ENCODE assay signal across 1 cellular context in genomic region chr17:65557349-65558310, GRCh38.
TF ChIP-seq lines count a peak whose summit lies in the region.

No MANE protein-coding gene starts in this region.

TF ChIP-seq in HepG2, 621 proteins besides CTCF, POLR2A, EP300 and RAD21 (continued from another document and continues in another):
- TF ChIP-seq, protein P1, sequence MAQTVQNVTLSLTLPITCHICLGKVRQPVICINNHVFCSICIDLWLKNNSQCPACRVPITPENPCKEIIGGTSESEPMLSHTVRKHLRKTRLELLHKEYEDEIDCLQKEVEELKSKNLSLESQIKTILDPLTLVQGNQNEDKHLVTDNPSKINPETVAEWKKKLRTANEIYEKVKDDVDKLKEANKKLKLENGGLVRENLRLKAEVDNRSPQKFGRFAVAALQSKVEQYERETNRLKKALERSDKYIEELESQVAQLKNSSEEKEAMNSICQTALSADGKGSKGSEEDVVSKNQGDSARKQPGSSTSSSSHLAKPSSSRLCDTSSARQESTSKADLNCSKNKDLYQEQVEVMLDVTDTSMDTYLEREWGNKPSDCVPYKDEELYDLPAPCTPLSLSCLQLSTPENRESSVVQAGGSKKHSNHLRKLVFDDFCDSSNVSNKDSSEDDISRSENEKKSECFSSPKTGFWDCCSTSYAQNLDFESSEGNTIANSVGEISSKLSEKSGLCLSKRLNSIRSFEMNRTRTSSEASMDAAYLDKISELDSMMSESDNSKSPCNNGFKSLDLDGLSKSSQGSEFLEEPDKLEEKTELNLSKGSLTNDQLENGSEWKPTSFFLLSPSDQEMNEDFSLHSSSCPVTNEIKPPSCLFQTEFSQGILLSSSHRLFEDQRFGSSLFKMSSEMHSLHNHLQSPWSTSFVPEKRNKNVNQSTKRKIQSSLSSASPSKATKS (CRISPR knock-in tag; IDR thresholded peaks at IDR 0.05), result 0 out of 2 replicates have a peak, but pooled peaks have one; percentile 8
- TF ChIP-seq NR3C1 (CRISPR knock-in tag; IDR thresholded peaks at IDR 0.05) (no peak), ZNF530 (CRISPR knock-in tag; IDR thresholded peaks at IDR 0.05; ENCODE audit: low read depth) (no peak), ZNF792 (CRISPR knock-in tag; IDR thresholded peaks at IDR 0.05) (peak; percentile 88; the same call in 1 of the 2 replicates), ZSCAN29 (CRISPR knock-in tag; conservative IDR thresholded peaks at IDR 0.05) (no peak; the same call in 1 of the 2 replicates), MYPOP (CRISPR knock-in tag; IDR thresholded peaks at IDR 0.05) (peak; percentile 85; the same call in 1 of the 2 replicates), KLF9 (CRISPR knock-in tag; IDR thresholded peaks at IDR 0.05; ENCODE audit: low read depth) (no peak), SP1 (IDR thresholded peaks at IDR 0.05) (no peak), SP1 (CRISPR knock-in tag; IDR thresholded peaks at IDR 0.05) (no peak), RCOR2 (CRISPR knock-in tag; IDR thresholded peaks at IDR 0.05) (peak; percentile 76), BRF2 (CRISPR knock-in tag; IDR thresholded peaks at IDR 0.05) (peak; percentile 73; the same call in 1 of the 2 replicates), ZFAT (CRISPR knock-in tag; conservative IDR thresholded peaks at IDR 0.05) (no peak), BCL3 (CRISPR knock-in tag; IDR thresholded peaks at IDR 0.05) (peak; percentile 76), LRRFIP1 (CRISPR knock-in tag; conservative IDR thresholded peaks at IDR 0.05) (no peak), KLF15 (CRISPR knock-in tag; IDR thresholded peaks at IDR 0.05; ENCODE audit: borderline replicate concordance) (no peak), IKZF1 (IDR thresholded peaks at IDR 0.05) (no peak), ZNF224 (CRISPR knock-in tag; IDR thresholded peaks at IDR 0.05) (peak; percentile 80; the same call in 1 of the 2 replicates), ZNF121 (CRISPR knock-in tag; IDR thresholded peaks at IDR 0.05) (peak; percentile 10; the same call in 1 of the 2 replicates), MLX (CRISPR knock-in tag; IDR thresholded peaks at IDR 0.05) (peak; percentile 86), ZNF672 (CRISPR knock-in tag; IDR thresholded peaks at IDR 0.05) (no peak), TAF15 (IDR thresholded peaks at IDR 0.05; ENCODE audit: low read depth, low read length, poor library complexity, severe bottlenecking) (no peak), NR1H2 (CRISPR knock-in tag; IDR thresholded peaks at IDR 0.05; ENCODE audit: borderline replicate concordance, low read depth) (peak; percentile 50; the same call in 1 of the 2 replicates), ELF4 (CRISPR knock-in tag; IDR thresholded peaks at IDR 0.05; ENCODE audit: borderline replicate concordance) (peak; percentile 85), ZFP82 (CRISPR knock-in tag; IDR thresholded peaks at IDR 0.05; ENCODE audit: borderline replicate concordance) (0 out of 2 replicates have a peak, but pooled peaks have one; percentile 63), ZGPAT (CRISPR knock-in tag; IDR thresholded peaks at IDR 0.05) (peak; percentile 90; the same call in 1 of the 2 replicates), ZNF709 (CRISPR knock-in tag; IDR thresholded peaks at IDR 0.05) (no peak), ZNF777 (CRISPR knock-in tag; IDR thresholded peaks at IDR 0.05) (peak; percentile 41; the same call in 1 of the 2 replicates), ZNF878 (CRISPR knock-in tag; IDR thresholded peaks at IDR 0.05) (no peak; the same call in 1 of the 2 replicates), SMYD3 (CRISPR knock-in tag; IDR thresholded peaks at IDR 0.05) (peak; percentile 67; the same call in 1 of the 2 replicates), ZBED4 (CRISPR knock-in tag; IDR thresholded peaks at IDR 0.05; ENCODE audit: borderline replicate concordance) (peak; percentile 81)
- TF ChIP-seq, protein P2, sequence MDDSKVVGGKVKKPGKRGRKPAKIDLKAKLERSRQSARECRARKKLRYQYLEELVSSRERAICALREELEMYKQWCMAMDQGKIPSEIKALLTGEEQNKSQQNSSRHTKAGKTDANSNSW (CRISPR knock-in tag; IDR thresholded peaks at IDR 0.05; ENCODE audit: borderline replicate concordance), result no peak
- TF ChIP-seq, protein P3, sequence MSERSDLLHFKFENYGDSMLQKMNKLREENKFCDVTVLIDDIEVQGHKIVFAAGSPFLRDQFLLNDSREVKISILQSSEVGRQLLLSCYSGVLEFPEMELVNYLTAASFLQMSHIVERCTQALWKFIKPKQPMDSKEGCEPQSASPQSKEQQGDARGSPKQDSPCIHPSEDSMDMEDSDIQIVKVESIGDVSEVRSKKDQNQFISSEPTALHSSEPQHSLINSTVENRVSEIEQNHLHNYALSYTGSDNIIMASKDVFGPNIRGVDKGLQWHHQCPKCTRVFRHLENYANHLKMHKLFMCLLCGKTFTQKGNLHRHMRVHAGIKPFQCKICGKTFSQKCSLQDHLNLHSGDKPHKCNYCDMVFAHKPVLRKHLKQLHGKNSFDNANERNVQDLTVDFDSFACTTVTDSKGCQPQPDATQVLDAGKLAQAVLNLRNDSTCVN (CRISPR knock-in tag; IDR thresholded peaks at IDR 0.05; ENCODE audit: borderline replicate concordance), result peak; percentile 50; the same call in 1 of the 2 replicates
- TF ChIP-seq, protein P4, sequence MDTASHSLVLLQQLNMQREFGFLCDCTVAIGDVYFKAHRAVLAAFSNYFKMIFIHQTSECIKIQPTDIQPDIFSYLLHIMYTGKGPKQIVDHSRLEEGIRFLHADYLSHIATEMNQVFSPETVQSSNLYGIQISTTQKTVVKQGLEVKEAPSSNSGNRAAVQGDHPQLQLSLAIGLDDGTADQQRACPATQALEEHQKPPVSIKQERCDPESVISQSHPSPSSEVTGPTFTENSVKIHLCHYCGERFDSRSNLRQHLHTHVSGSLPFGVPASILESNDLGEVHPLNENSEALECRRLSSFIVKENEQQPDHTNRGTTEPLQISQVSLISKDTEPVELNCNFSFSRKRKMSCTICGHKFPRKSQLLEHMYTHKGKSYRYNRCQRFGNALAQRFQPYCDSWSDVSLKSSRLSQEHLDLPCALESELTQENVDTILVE (CRISPR knock-in tag; IDR thresholded peaks at IDR 0.05), result peak; percentile 77
- TF ChIP-seq, protein P5, sequence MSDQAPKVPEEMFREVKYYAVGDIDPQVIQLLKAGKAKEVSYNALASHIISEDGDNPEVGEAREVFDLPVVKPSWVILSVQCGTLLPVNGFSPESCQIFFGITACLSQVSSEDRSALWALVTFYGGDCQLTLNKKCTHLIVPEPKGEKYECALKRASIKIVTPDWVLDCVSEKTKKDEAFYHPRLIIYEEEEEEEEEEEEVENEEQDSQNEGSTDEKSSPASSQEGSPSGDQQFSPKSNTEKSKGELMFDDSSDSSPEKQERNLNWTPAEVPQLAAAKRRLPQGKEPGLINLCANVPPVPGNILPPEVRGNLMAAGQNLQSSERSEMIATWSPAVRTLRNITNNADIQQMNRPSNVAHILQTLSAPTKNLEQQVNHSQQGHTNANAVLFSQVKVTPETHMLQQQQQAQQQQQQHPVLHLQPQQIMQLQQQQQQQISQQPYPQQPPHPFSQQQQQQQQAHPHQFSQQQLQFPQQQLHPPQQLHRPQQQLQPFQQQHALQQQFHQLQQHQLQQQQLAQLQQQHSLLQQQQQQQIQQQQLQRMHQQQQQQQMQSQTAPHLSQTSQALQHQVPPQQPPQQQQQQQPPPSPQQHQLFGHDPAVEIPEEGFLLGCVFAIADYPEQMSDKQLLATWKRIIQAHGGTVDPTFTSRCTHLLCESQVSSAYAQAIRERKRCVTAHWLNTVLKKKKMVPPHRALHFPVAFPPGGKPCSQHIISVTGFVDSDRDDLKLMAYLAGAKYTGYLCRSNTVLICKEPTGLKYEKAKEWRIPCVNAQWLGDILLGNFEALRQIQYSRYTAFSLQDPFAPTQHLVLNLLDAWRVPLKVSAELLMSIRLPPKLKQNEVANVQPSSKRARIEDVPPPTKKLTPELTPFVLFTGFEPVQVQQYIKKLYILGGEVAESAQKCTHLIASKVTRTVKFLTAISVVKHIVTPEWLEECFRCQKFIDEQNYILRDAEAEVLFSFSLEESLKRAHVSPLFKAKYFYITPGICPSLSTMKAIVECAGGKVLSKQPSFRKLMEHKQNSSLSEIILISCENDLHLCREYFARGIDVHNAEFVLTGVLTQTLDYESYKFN (CRISPR knock-in tag; conservative IDR thresholded peaks at IDR 0.05), result peak; percentile 96
